In the genomic region with DNA sequence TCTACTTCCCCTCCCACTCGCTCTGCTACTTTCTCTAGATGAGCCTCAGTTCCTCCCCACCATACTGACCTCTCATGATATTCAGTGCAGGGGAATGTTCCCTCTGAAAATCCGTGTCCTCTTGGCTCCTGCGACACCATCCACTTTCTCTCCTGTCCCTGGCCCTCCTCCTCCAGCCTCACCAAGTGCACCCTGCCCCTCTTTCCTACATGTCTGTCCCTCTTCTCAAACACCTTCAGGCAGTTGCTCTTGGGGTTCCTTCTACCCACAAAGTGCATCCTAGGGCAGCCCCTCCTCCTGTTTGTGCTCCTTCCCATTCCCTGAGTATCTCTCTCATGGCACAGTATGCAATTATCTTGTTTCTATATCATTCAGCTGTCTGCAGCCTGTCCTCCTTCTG, we compare ENCODE assay signal across 28 cellular contexts.
"Had no signal": no experiment of that assay in that cellular context is flagged by ENCODE, and none has a peak within 500 bp of the region (broad histone marks: within the 10 kb centered on the region; RNA-seq: fewer than 3 reads in every experiment).

No MANE protein-coding gene starts in this region.

- ATAC-seq: activated CD4-positive, alpha-beta T cell treated with anti-CD3 and anti-CD28 coated beads for 36 hours; activated CD8-positive, alpha-beta T cell treated with anti-CD3 and anti-CD28 coated beads, Interleukin-2, amount 10 ng/mL, durations not matched to agents 7 days and 5 days; activated naive CD8-positive, alpha-beta T cell treated with anti-CD3 and anti-CD28 coated beads, Interleukin-2, amount 50 U/mL, for 24 hours; activated T-cell treated with anti-CD3 and anti-CD28 coated beads, Interleukin-2, amount 50 U/mL, for 72 hours; body of pancreas; foreskin keratinocyte; gastrocnemius medialis; heart left ventricle had no signal

- H3K36me3 ChIP-seq: adrenal gland, colonic mucosa, esophagus muscularis mucosa, gastrocnemius medialis, heart left ventricle had no signal

- H3K9me3 Mint-ChIP-seq: activated CD4-positive, alpha-beta memory T cell treated with anti-CD3 and anti-CD28 coated beads for 36 hours; activated CD4-positive, alpha-beta T cell treated with anti-CD3 and anti-CD28 coated beads, Interleukin-2, amount 10 ng/mL, durations not matched to agents 24 days and 14 days; activated naive CD8-positive, alpha-beta T cell treated with anti-CD3 and anti-CD28 coated beads for 36 hours; activated naive CD8-positive, alpha-beta T cell treated with anti-CD3 and anti-CD28 coated beads, Interleukin-2, amount 50 U/mL, for 24 hours; activated T-cell treated with anti-CD3 and anti-CD28 coated beads, Interleukin-2, amount 50 U/mL, for 24 hours; activated T-cell treated with anti-CD3 and anti-CD28 coated beads, Interleukin-2, amount 50 U/mL, for 72 hours had no signal

- H3K9me3 ChIP-seq: adrenal gland, body of pancreas, colonic mucosa, esophagus muscularis mucosa, gastrocnemius medialis, heart left ventricle had no signal

- H3K36me3 Mint-ChIP-seq: activated CD4-positive, alpha-beta memory T cell treated with anti-CD3 and anti-CD28 coated beads for 36 hours; activated naive CD8-positive, alpha-beta T cell treated with anti-CD3 and anti-CD28 coated beads for 36 hours had no signal

- H3K27me3 Mint-ChIP-seq: activated CD4-positive, alpha-beta memory T cell treated with anti-CD3 and anti-CD28 coated beads for 36 hours; activated CD4-positive, alpha-beta T cell treated with anti-CD3 and anti-CD28 coated beads for 36 hours; activated CD4-positive, alpha-beta T cell treated with anti-CD3 and anti-CD28 coated beads, Interleukin-2, amount 10 ng/mL, durations not matched to agents 24 days and 14 days; activated naive CD8-positive, alpha-beta T cell treated with anti-CD3 and anti-CD28 coated beads for 36 hours; activated naive CD8-positive, alpha-beta T cell treated with anti-CD3 and anti-CD28 coated beads, Interleukin-2, amount 50 U/mL, for 24 hours; activated T-cell treated with anti-CD3 and anti-CD28 coated beads, Interleukin-2, amount 50 U/mL, for 24 hours had no signal

- H3K27ac ChIP-seq: adrenal gland, body of pancreas, colonic mucosa, esophagus muscularis mucosa, foreskin keratinocyte, gastrocnemius medialis, heart left ventricle had no signal

- H3K4me3 Mint-ChIP-seq: activated CD4-positive, alpha-beta memory T cell treated with anti-CD3 and anti-CD28 coated beads for 36 hours; activated CD4-positive, alpha-beta T cell treated with anti-CD3 and anti-CD28 coated beads for 36 hours; activated CD4-positive, alpha-beta T cell treated with anti-CD3 and anti-CD28 coated beads, Interleukin-2, amount 10 ng/mL, durations not matched to agents 24 days and 14 days; activated CD8-positive, alpha-beta T cell treated with anti-CD3 and anti-CD28 coated beads, Interleukin-2, amount 10 ng/mL, durations not matched to agents 7 days and 5 days; activated naive CD8-positive, alpha-beta T cell treated with anti-CD3 and anti-CD28 coated beads for 36 hours; activated naive CD8-positive, alpha-beta T cell treated with anti-CD3 and anti-CD28 coated beads, Interleukin-2, amount 50 U/mL, for 24 hours; activated T-cell treated with anti-CD3 and anti-CD28 coated beads, Interleukin-2, amount 50 U/mL, for 24 hours; activated T-cell treated with anti-CD3 and anti-CD28 coated beads, Interleukin-2, amount 50 U/mL, for 72 hours had no signal

- DNase-seq: activated CD4-positive, alpha-beta memory T cell treated with anti-CD3 and anti-CD28 coated beads for 36 hours; activated CD4-positive, alpha-beta T cell treated with anti-CD3 and anti-CD28 coated beads for 36 hours; activated CD4-positive, alpha-beta T cell treated with anti-CD3 and anti-CD28 coated beads, Interleukin-2, amount 10 ng/mL, durations not matched to agents 24 days and 14 days; activated CD4-positive, CD25-positive, alpha-beta regulatory T cell; activated CD4-positive, CD25-positive, alpha-beta regulatory T cell treated with anti-CD3 and anti-CD28 coated beads, Interleukin-2, amount 50 U/mL, for 72 hours; activated CD8-positive, alpha-beta T cell treated with anti-CD3 and anti-CD28 coated beads, Interleukin-2, amount 10 ng/mL, durations not matched to agents 7 days and 5 days; activated gamma-delta T cell; activated naive CD4-positive, alpha-beta T cell; activated naive CD4-positive, alpha-beta T cell treated with anti-CD3 and anti-CD28 coated beads, Interleukin-2, amount 50 U/mL, for 16 hours; activated naive CD8-positive, alpha-beta T cell treated with anti-CD3 and anti-CD28 coated beads for 36 hours; activated naive CD8-positive, alpha-beta T cell treated with anti-CD3 and anti-CD28 coated beads, Interleukin-2, amount 50 U/mL, for 24 hours; activated T-cell treated with anti-CD3 and anti-CD28 coated beads for 4 hours; activated T-cell treated with anti-CD3 and anti-CD28 coated beads, Interleukin-2, amount 50 U/mL, for 24 hours; activated T-cell treated with anti-CD3 and anti-CD28 coated beads, Interleukin-2, amount 50 U/mL, for 72 hours; amygdala; aorta; body of pancreas; caudate nucleus; cerebellar nuclear complex; colonic mucosa; effector memory CD4-positive, alpha-beta T cell; erythroblast; foreskin keratinocyte; gastrocnemius medialis; heart left ventricle; T-helper 2 cell had no signal

- H3K27me3 ChIP-seq: adrenal gland, body of pancreas, colonic mucosa, esophagus muscularis mucosa, foreskin keratinocyte, gastrocnemius medialis had no signal

- H3K4me1 ChIP-seq: adrenal gland, body of pancreas, colonic mucosa, esophagus muscularis mucosa, foreskin keratinocyte, gastrocnemius medialis, heart left ventricle had no signal

- H3K27ac Mint-ChIP-seq: activated CD4-positive, alpha-beta memory T cell treated with anti-CD3 and anti-CD28 coated beads for 36 hours; activated CD4-positive, alpha-beta T cell treated with anti-CD3 and anti-CD28 coated beads for 36 hours; activated CD4-positive, alpha-beta T cell treated with anti-CD3 and anti-CD28 coated beads, Interleukin-2, amount 10 ng/mL, durations not matched to agents 24 days and 14 days; activated CD8-positive, alpha-beta T cell treated with anti-CD3 and anti-CD28 coated beads, Interleukin-2, amount 10 ng/mL, durations not matched to agents 7 days and 5 days; activated naive CD8-positive, alpha-beta T cell treated with anti-CD3 and anti-CD28 coated beads for 36 hours; activated naive CD8-positive, alpha-beta T cell treated with anti-CD3 and anti-CD28 coated beads, Interleukin-2, amount 50 U/mL, for 24 hours; activated T-cell treated with anti-CD3 and anti-CD28 coated beads, Interleukin-2, amount 50 U/mL, for 24 hours; activated T-cell treated with anti-CD3 and anti-CD28 coated beads, Interleukin-2, amount 50 U/mL, for 72 hours had no signal

- H3K4me3 ChIP-seq: adrenal gland, body of pancreas, colonic mucosa, esophagus muscularis mucosa, gastrocnemius medialis, heart left ventricle had no signal

- H3K4me1 Mint-ChIP-seq: activated CD4-positive, alpha-beta T cell treated with anti-CD3 and anti-CD28 coated beads for 36 hours; activated CD4-positive, alpha-beta T cell treated with anti-CD3 and anti-CD28 coated beads, Interleukin-2, amount 10 ng/mL, durations not matched to agents 24 days and 14 days; activated naive CD8-positive, alpha-beta T cell treated with anti-CD3 and anti-CD28 coated beads for 36 hours; activated naive CD8-positive, alpha-beta T cell treated with anti-CD3 and anti-CD28 coated beads, Interleukin-2, amount 50 U/mL, for 24 hours had no signal
